ENCODE assay signal across 7 cellular contexts in the genomic region with DNA sequence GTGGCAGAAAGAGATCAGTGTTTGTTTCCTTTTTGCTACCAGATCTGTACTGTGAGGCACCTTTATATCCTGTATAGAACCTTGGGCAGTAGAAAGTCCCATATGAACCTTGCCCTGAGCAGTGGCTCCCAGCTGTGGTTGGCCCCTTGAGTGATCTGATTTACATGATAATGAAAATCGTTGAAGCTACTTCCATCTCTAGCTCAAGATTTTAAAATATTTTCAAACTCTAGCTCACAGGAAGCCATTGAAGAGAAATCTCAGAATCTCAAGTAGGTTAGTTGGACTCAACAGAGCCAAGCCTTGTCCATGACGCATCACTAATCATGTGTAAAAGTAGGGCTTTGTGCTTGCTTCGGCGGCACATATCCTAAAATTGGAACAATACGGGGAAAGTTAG.
DNase-seq lines count a peak whose midpoint lies in the region; ATAC-seq, FAIRE-seq and TF ChIP-seq lines count a peak whose summit lies in the region.
"Not testable (repeated sequence)": the region's sequence is repeated elsewhere in the genome, so short reads cannot be mapped to it uniquely, and the experiment has no call there.

No MANE protein-coding gene starts in this region.

- H2AFZ ChIP-seq in Karpas-422 (ENCODE audit: low read length); GM12878 (ENCODE audit: control insufficient read depth, low read depth, low read length): not testable (repeated sequence)
- H2AFZ ChIP-seq in OCI-LY7 (ENCODE audit: low read length): peak overlapping the region; percentile 58; the same call in 1 of the 2 replicates

- H3K36me3 ChIP-seq in BLaER1; BLaER1 treated with 17β-estradiol and CSF1 and Interleukin-3, amounts not matched to agents 10 nM and 100 nM; DOHH2 (ENCODE audit: control insufficient read depth, low read length); Karpas-422 (ENCODE audit: insufficient read depth, low read length); OCI-LY7 (ENCODE audit: insufficient read depth, low read length); GM12878 (ENCODE audit: control insufficient read depth in 2 of 2, insufficient read depth in 2 of 2, low read length in 1 of 2): not testable (repeated sequence)

- BruUV-seq in OCI-LY7 (replicated peaks; lab: Mats Ljungman, UMichigan); GM12878 (replicated peaks; lab: Mats Ljungman, UMichigan): not testable (repeated sequence)

- not testable (repeated sequence) for H3K27me3 ChIP-seq in BLaER1; BLaER1 treated with 17β-estradiol and CSF1 and Interleukin-3, amounts not matched to agents 10 nM and 100 nM; DOHH2 (ENCODE audit: control insufficient read depth, low read length); Karpas-422 (ENCODE audit: low read length); GM12878 (replicated peaks in 1 of 2; ENCODE audit: control insufficient read depth in 2 of 2, insufficient read depth in 2 of 2, low read length in 1 of 2)

- peak; percentile 52 for DNase-seq in GM12865 (ENCODE audit: low read depth)
- DNase-seq in Karpas-422: peak; percentile 47
- peak; percentile 64 for DNase-seq in OCI-LY7 (ENCODE audit: low spot score)
- not testable (repeated sequence) for DNase-seq in GM12878 (ENCODE audit: low read depth, low spot score)

- intact Hi-C loops in OCI-LY7 (cut with micrococcal nuclease; ENCODE audit: unreplicated experiment); GM12878 (cut with micrococcal nuclease; ENCODE audit: unreplicated experiment): not testable (repeated sequence)

- H3F3A ChIP-seq in DOHH2 (ENCODE audit: control insufficient read depth, insufficient read depth): not testable (repeated sequence)

- H3K27ac ChIP-seq in BLaER1; BLaER1 treated with 17β-estradiol and CSF1 and Interleukin-3, amounts not matched to agents 10 nM and 100 nM; Karpas-422 (ENCODE audit: low read length): not testable (repeated sequence)
- H3K27ac ChIP-seq in DOHH2 (ENCODE audit: low read depth, low read length): peak overlapping the region; percentile 74
- H3K27ac ChIP-seq in OCI-LY7 (ENCODE audit: low read depth, low read length, poor library complexity, severe bottlenecking): peak overlapping the region; percentile 90
- H3K27ac ChIP-seq in GM12878 (ENCODE audit: control insufficient read depth, insufficient read depth): peak overlapping the region; percentile 10; the same call in 1 of the 2 replicates

- H3K9me2 ChIP-seq in DOHH2 (replicated peaks; ENCODE audit: control insufficient read depth, low read length); Karpas-422 (replicated peaks; ENCODE audit: insufficient read depth, low read length); OCI-LY7 (ENCODE audit: insufficient read depth, low read length): not testable (repeated sequence)

- WGBS in GM12878 (ENCODE audit: insufficient coverage, insufficient replicate concordance, low lambda C conversion rate, missing lambda C conversion rate): under 1% methylated on average over 4 of the region's 5 CpGs

- not testable (repeated sequence) for H3K79me2 ChIP-seq in DOHH2 (ENCODE audit: control insufficient read depth, low read length); Karpas-422 (ENCODE audit: low read length); OCI-LY7 (ENCODE audit: insufficient read depth, low read depth, low read length); GM12878 (ENCODE audit: control insufficient read depth, insufficient read depth, low read length)

- not testable (repeated sequence) for FAIRE-seq in GM12878 (lab: Jason Lieb, UNC)

- TF ChIP-seq POLR2A in GM12878 (IDR thresholded peaks at IDR 0.05; ENCODE audit: low read depth, low read length): not testable (repeated sequence)

- H3K4me1 ChIP-seq in BLaER1 (peaks cover 15% of the 10 kb centered on the region), DOHH2 (ENCODE audit: control insufficient read depth, low read length) (peaks cover 55% of the 10 kb centered on the region), Karpas-422 (ENCODE audit: low read length) (peaks cover 14% of the 10 kb centered on the region), OCI-LY7 (ENCODE audit: insufficient read depth, low read length, poor library complexity, severe bottlenecking) (peaks cover 56% of the 10 kb centered on the region)
- H3K4me1 ChIP-seq in BLaER1 treated with 17β-estradiol and CSF1 and Interleukin-3, amounts not matched to agents 10 nM and 100 nM: peaks cover 0 to 14% (median 4%) of the 10 kb centered on the region in 10 experiments; a peak in 9 of 20 replicates
- H3K4me1 ChIP-seq in GM12878 (ENCODE audit: control insufficient read depth, insufficient read depth, low read length): not testable (repeated sequence)

- TF ChIP-seq RAD21 in GM12878 (IDR thresholded peaks at IDR 0.05; ENCODE audit: insufficient read depth, low read depth, low read length): not testable (repeated sequence)

- TF ChIP-seq CTCF in DOHH2 (IDR thresholded peaks at IDR 0.05; ENCODE audit: low read depth, low read length, poor library complexity, severe bottlenecking); GM12865 (IDR thresholded peaks at IDR 0.05; ENCODE audit: insufficient read depth, low read depth, low read length, missing control alignments); OCI-LY7 (conservative IDR thresholded peaks at IDR 0.05; ENCODE audit: low read length); GM12878 (IDR thresholded peaks at IDR 0.05 in 2 of 3, conservative IDR thresholded peaks at IDR 0.05 in 1 of 3; ENCODE audit: control insufficient read depth in 2 of 3, extremely low read depth in 1 of 3, insufficient read depth in 1 of 3, low read depth in 3 of 3, low read length in 3 of 3): not testable (repeated sequence)

- H3K4me3 ChIP-seq in BLaER1; BLaER1 treated with 17β-estradiol and CSF1 and Interleukin-3, amounts not matched to agents 10 nM and 100 nM; GM12865 (ENCODE audit: low read depth, low read length); Karpas-422 (ENCODE audit: low read length); GM12878: not testable (repeated sequence)
- peak overlapping the region; percentile 43 for H3K4me3 ChIP-seq in DOHH2 (ENCODE audit: low read length)
- peak overlapping the region; percentile 41 for H3K4me3 ChIP-seq in OCI-LY7 (ENCODE audit: low read depth, low read length, poor library complexity, severe bottlenecking)

- POLR2A ChIA-PET in OCI-LY7 (lab: Charles Lee): interaction anchor here (0.7 kb wide), 1 partner anchor 21 kb away, joined by 3 read pairs; no protein-coding TSS in a partner anchor
- POLR2A ChIA-PET in GM12878 (lab: Charles Lee): not testable (repeated sequence)

- not testable (repeated sequence) for H3K9ac ChIP-seq in BLaER1; BLaER1 treated with 17β-estradiol and CSF1 and Interleukin-3, amounts not matched to agents 10 nM and 100 nM; Karpas-422 (ENCODE audit: low read length); GM12878 (ENCODE audit: control insufficient read depth, insufficient read depth, low read length)

- SMC1A ChIA-PET in GM12878 (lab: Charles Lee; ENCODE audit: uncharacterized antibody, unreplicated experiment): not testable (repeated sequence)

- H3K4me2 ChIP-seq in BLaER1 (peak overlapping the region; percentile 41), DOHH2 (ENCODE audit: low read length) (peak overlapping the region; percentile 61), Karpas-422 (ENCODE audit: low read depth, low read length, poor library complexity, severe bottlenecking) (peak overlapping the region; percentile 36), OCI-LY7 (ENCODE audit: low read length) (peak overlapping the region; percentile 68)
- peak overlapping the region in 8 of 11 experiments; percentile 21 to 58 (median 40); a peak in 14 of 22 replicates for H3K4me2 ChIP-seq in BLaER1 treated with 17β-estradiol and CSF1 and Interleukin-3, amounts not matched to agents 10 nM and 100 nM
- H3K4me2 ChIP-seq in GM12878 (ENCODE audit: control insufficient read depth, insufficient read depth): not testable (repeated sequence)

- not testable (repeated sequence) for H4K20me1 ChIP-seq in BLaER1; BLaER1 treated with 17β-estradiol and CSF1 and Interleukin-3, amounts not matched to agents 10 nM and 100 nM; DOHH2 (ENCODE audit: control insufficient read depth, insufficient read depth, low read depth, low read length); Karpas-422 (ENCODE audit: insufficient read depth, low read depth, low read length); OCI-LY7 (ENCODE audit: insufficient read depth, low read length); GM12878 (ENCODE audit: control insufficient read depth, insufficient read depth)

- ATAC-seq in GM12878: not testable (repeated sequence)

- CTCF ChIA-PET in OCI-LY7 (lab: Charles Lee; ENCODE audit: unreplicated experiment); GM12878 (lab: Yijun Ruan, JAX): not testable (repeated sequence)

- in situ Hi-C loops in GM12878 (cut with MboI): not testable (repeated sequence)

- H3K9me3 ChIP-seq in BLaER1; BLaER1 treated with 17β-estradiol and CSF1 and Interleukin-3, amounts not matched to agents 10 nM and 100 nM (replicated peaks in 1 of 11); DOHH2 (ENCODE audit: control insufficient read depth, insufficient read depth, low read length); Karpas-422 (ENCODE audit: low read length); OCI-LY7 (ENCODE audit: low read length); GM12878 (replicated peaks; ENCODE audit: control insufficient read depth, insufficient read depth, low read length): not testable (repeated sequence)

- not testable (repeated sequence) for TF ChIP-seq EP300 in GM12878 (IDR thresholded peaks at IDR 0.05; ENCODE audit: borderline replicate concordance in 1 of 2, control insufficient read depth in 1 of 2, low read depth in 2 of 2, low read length in 2 of 2)

- RAD21 ChIA-PET in GM12878 (lab: Charles Lee; ENCODE audit: unreplicated experiment): not testable (repeated sequence)
